ENCODE assay signal across 25 cellular contexts in genomic region chr15:53038542-53038941, GRCh38.
"Had no signal": no experiment of that assay in that cellular context is flagged by ENCODE, and none has a peak within 500 bp of the region (broad histone marks: within the 10 kb centered on the region; RNA-seq: fewer than 3 reads in every experiment).

No MANE protein-coding gene starts in this region.

- H3K36me3 Mint-ChIP-seq: activated naive CD4-positive, alpha-beta T cell treated with anti-CD3 and anti-CD28 coated beads, Interleukin-2, amount 50 U/mL, for 24 hours; brain had no signal

- H3K4me1 Mint-ChIP-seq: activated naive CD4-positive, alpha-beta T cell treated with anti-CD3 and anti-CD28 coated beads, Interleukin-2, amount 50 U/mL, for 24 hours; brain; central memory CD8-positive, alpha-beta T cell had no signal

- H3K4me3 Mint-ChIP-seq: activated CD8-positive, alpha-beta T cell treated with anti-CD3 and anti-CD28 coated beads, Interleukin-2, amount 10 ng/mL, durations not matched to agents 7 days and 5 days; activated naive CD4-positive, alpha-beta T cell treated with anti-CD3 and anti-CD28 coated beads, Interleukin-2, amount 50 U/mL, for 24 hours; activated T-helper 1 cell treated with anti-CD3 and anti-CD28 coated beads, Interleukin-12 subunit alpha, Interleukin-12 subunit beta, Interleukin-2, Interleukin-4 antibody, amounts not matched to agents 30 ng/mL and 10 ng/mL and 1 ng/mL, durations not matched to agents 14 hours and 24 hours and 36 hours; brain; central memory CD8-positive, alpha-beta T cell had no signal

- DNase-seq: activated CD4-positive, alpha-beta T cell treated with anti-CD3 and anti-CD28 coated beads for 48 hours; activated CD4-positive, alpha-beta T cell treated with anti-CD3 and anti-CD28 coated beads, Interleukin-2, amount 50 U/mL, for 4 hours; activated CD4-positive, CD25-positive, alpha-beta regulatory T cell treated with anti-CD3 and anti-CD28 coated beads, Interleukin-2, amount 50 U/mL, for 72 hours; activated CD8-positive, alpha-beta memory T cell treated with anti-CD3 and anti-CD28 coated beads, Interleukin-2, amount 50 U/mL, for 48 hours; activated CD8-positive, alpha-beta T cell treated with anti-CD3 and anti-CD28 coated beads, Interleukin-2, amount 10 ng/mL, durations not matched to agents 7 days and 5 days; activated effector memory CD4-positive, alpha-beta T cell treated with Interleukin-2 at 50 U/mL for 16 hours; activated naive CD4-positive, alpha-beta T cell; activated T-cell treated with anti-CD3 and anti-CD28 coated beads, Interleukin-2, amount 50 U/mL, for 1 hour; amygdala; NCI-H1092; NCI-H1417; NCI-H2029; NCI-H2107; NCI-H2171 treated with DMSO at 0.1 percent for 48 hours; NCI-H226; NCI-H526; NCI-H774; PC-3; SIG-M5; T-helper 1 cell had no signal

- ATAC-seq: activated CD8-positive, alpha-beta T cell treated with anti-CD3 and anti-CD28 coated beads, Interleukin-2, amount 10 ng/mL, durations not matched to agents 7 days and 5 days; PC-3 had no signal

- H3K9me3 Mint-ChIP-seq: activated T-helper 1 cell treated with anti-CD3 and anti-CD28 coated beads, Interleukin-12 subunit alpha, Interleukin-12 subunit beta, Interleukin-2, Interleukin-4 antibody, amounts not matched to agents 30 ng/mL and 10 ng/mL and 1 ng/mL, durations not matched to agents 14 hours and 24 hours and 36 hours; central memory CD8-positive, alpha-beta T cell had no signal

- H3K27ac ChIP-seq: KMS-11 had no signal

- H3K27ac Mint-ChIP-seq: activated CD8-positive, alpha-beta T cell treated with anti-CD3 and anti-CD28 coated beads, Interleukin-2, amount 10 ng/mL, durations not matched to agents 7 days and 5 days; activated naive CD4-positive, alpha-beta T cell treated with anti-CD3 and anti-CD28 coated beads, Interleukin-2, amount 50 U/mL, for 24 hours; activated T-helper 1 cell treated with anti-CD3 and anti-CD28 coated beads, Interleukin-12 subunit alpha, Interleukin-12 subunit beta, Interleukin-2, Interleukin-4 antibody, amounts not matched to agents 30 ng/mL and 10 ng/mL and 1 ng/mL, durations not matched to agents 14 hours and 24 hours and 36 hours; brain had no signal
